In the genomic region with DNA sequence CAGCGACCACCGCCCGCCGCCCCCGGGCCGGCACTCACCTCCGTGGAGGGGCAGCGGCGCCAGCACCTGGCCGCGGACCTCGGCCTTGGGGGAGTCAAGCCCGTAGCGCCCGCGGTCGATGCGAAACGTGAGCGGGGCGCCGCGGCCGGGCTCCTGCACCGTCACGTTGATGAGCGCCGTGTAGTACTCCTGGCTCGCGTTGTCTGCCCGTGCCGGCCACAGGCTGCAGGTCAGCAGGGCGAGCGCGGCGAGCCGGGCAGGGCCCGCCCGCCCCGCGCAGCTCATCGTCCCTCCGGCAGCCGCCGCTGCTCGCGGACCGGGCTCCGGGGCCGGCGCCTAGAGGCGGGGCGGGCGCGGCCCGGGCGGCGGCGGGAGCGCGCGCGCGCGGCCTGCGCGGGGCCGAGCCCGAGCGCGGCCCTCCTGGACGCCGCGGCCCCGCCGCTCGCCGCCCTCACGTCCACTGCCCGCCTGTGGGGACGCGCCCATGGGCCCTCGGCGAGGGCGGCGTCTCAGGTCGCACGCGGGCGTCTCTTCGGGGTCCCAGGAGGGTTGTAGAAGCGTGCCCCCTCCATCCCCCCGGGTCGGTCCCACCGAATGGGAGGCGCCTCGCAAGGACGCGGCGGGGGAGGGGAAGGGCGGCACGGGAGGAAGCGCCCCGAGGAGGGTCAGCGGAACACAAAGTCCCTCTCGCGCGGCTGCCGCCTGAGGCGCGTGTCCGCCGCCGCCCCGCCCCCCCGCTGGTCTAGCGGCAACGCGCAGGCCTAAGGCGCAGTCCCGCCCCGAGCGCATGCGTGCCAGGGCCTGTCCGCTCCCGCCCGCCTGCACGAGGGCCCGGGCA, we compare ENCODE assay signal across 7 cellular contexts. TPM values are rescaled to one million over a fixed set of nuclear protein-coding genes. Genes with fewer than 3 reads are reported as not detected.
DNase-seq lines count a peak whose midpoint lies in the region; ATAC-seq lines count a peak whose summit lies in the region.

A gene with protein sequence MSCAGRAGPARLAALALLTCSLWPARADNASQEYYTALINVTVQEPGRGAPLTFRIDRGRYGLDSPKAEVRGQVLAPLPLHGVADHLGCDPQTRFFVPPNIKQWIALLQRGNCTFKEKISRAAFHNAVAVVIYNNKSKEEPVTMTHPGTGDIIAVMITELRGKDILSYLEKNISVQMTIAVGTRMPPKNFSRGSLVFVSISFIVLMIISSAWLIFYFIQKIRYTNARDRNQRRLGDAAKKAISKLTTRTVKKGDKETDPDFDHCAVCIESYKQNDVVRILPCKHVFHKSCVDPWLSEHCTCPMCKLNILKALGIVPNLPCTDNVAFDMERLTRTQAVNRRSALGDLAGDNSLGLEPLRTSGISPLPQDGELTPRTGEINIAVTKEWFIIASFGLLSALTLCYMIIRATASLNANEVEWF (minus strand): TSS at position 342 of the 838 bp plus-strand sequence. CDS start 57 bp downstream, at position 285.

- H3K9me3 Mint-ChIP-seq in naive thymus-derived CD8-positive, alpha-beta T cell = no peaks in the 10 kb centered on the region
- H3K9me3 Mint-ChIP-seq in stimulated activated effector memory CD8-positive, alpha-beta T cell treated with anti-CD3 and anti-CD28 coated beads, Interleukin-12 subunit alpha, Interleukin-12 subunit beta, amount 100 ng/mL, for 72 hours = peaks cover 2% of the 10 kb centered on the region

- H3K4me1 Mint-ChIP-seq in naive thymus-derived CD8-positive, alpha-beta T cell = peaks cover 18 to 43% (median 37%) of the 10 kb centered on the region in 4 donors
- H3K4me1 Mint-ChIP-seq in stimulated activated effector memory CD8-positive, alpha-beta T cell treated with anti-CD3 and anti-CD28 coated beads, Interleukin-12 subunit alpha, Interleukin-12 subunit beta, amount 100 ng/mL, for 72 hours = peaks cover 30% of the 10 kb centered on the region

- peak within 1 kb of the TSS; percentile 84 to 92 (median 90) for H3K4me3 Mint-ChIP-seq in naive thymus-derived CD8-positive, alpha-beta T cell
- peak within 1 kb of the TSS; percentile 79 for H3K4me3 Mint-ChIP-seq in stimulated activated effector memory CD8-positive, alpha-beta T cell treated with anti-CD3 and anti-CD28 coated beads, Interleukin-12 subunit alpha, Interleukin-12 subunit beta, amount 100 ng/mL, for 72 hours

- peak; percentile 95 for DNase-seq in HuH-7.5 (ENCODE audit: low spot score)
- DNase-seq in SHP77 treated with DMSO at 0.1 percent for 48 hours (lab: John Stamatoyannopoulos, UW) = peak; percentile 68
- peak; percentile 94 for DNase-seq in activated effector memory CD4-positive, alpha-beta T cell treated with anti-CD3 and anti-CD28 coated beads, Interleukin-2, amount 50 U/mL, for 16 hours
- peak; percentile 87 for DNase-seq in fibroblast of peridontal ligament (ENCODE audit: extremely low read depth)
- peak; percentile 67 to 88 (median 79) for DNase-seq in naive thymus-derived CD8-positive, alpha-beta T cell
- peak; percentile 90 to 94 for DNase-seq in stimulated activated effector memory CD8-positive, alpha-beta T cell treated with anti-CD3 and anti-CD28 coated beads, Interleukin-12 subunit alpha, Interleukin-12 subunit beta, amount 100 ng/mL, for 72 hours (ENCODE audit: low spot score in 2 of 2)

- peak within 1 kb of the TSS; percentile 82 to 94 (median 92) for H3K27ac Mint-ChIP-seq in naive thymus-derived CD8-positive, alpha-beta T cell
- peak within 1 kb of the TSS; percentile 78 for H3K27ac Mint-ChIP-seq in stimulated activated effector memory CD8-positive, alpha-beta T cell treated with anti-CD3 and anti-CD28 coated beads, Interleukin-12 subunit alpha, Interleukin-12 subunit beta, amount 100 ng/mL, for 72 hours

- H3K36me3 Mint-ChIP-seq in naive thymus-derived CD8-positive, alpha-beta T cell = no peaks in the 10 kb centered on the region
- peaks cover 10% of the 10 kb centered on the region for H3K36me3 Mint-ChIP-seq in stimulated activated effector memory CD8-positive, alpha-beta T cell treated with anti-CD3 and anti-CD28 coated beads, Interleukin-12 subunit alpha, Interleukin-12 subunit beta, amount 100 ng/mL, for 72 hours

- H3K27me3 Mint-ChIP-seq in naive thymus-derived CD8-positive, alpha-beta T cell = no peaks in the 10 kb centered on the region

- ATAC-seq in GM18511 (IDR thresholded peaks at IDR 0.05; ENCODE audit: unreplicated experiment) = peak; percentile 62
- peak; percentile 70 to 74 for ATAC-seq in naive thymus-derived CD8-positive, alpha-beta T cell
- ATAC-seq in stimulated activated effector memory CD8-positive, alpha-beta T cell treated with anti-CD3 and anti-CD28 coated beads, Interleukin-12 subunit alpha, Interleukin-12 subunit beta, amount 100 ng/mL, for 72 hours = peak; percentile 89

- POLR2A ChIA-PET in naive thymus-derived CD8-positive, alpha-beta T cell (lab: Charles Lee) = interaction anchor here (0.5 to 1.5 kb wide), 5 partner anchors 14 to 521 kb away, joined by 3 to 6 read pairs (median 4); a partner anchor contains a TSS

RNA-seq across cellular contexts. Expression of the gene that starts here (rescaled TPM):
- total RNA-seq in naive thymus-derived CD8-positive, alpha-beta T cell = 10 to 100 TPM; 22.6 to 24.2 TPM
- 10 to 100 TPM; 17.8 to 23.2 (median 22.5) TPM for polyA plus RNA-seq in naive thymus-derived CD8-positive, alpha-beta T cell

Comparison
In these comparisons a context has a peak if more than half of its experiments do, and no peak if none do; other contexts are left out.
1. Peak in every context shown above with its lines: DNase-seq and ATAC-seq.